Comparison of ENCODE assay signal across 7 cellular contexts in genomic region chr16:58371841-58372240, GRCh38.
"Had no signal": no experiment of that assay in that cellular context is flagged by ENCODE, and none has a peak within 500 bp of the region (broad histone marks: within the 10 kb centered on the region; RNA-seq: fewer than 3 reads in every experiment).

No MANE protein-coding gene starts in this region.

- H3K36me3 ChIP-seq: HAP-1 had no signal

- H3K4me3 ChIP-seq: GM23338, HAP-1 had no signal

- ATAC-seq: GM23338, HCT116 had no signal

- DNase-seq: H7, Kasumi-1, KBM-7 had no signal

- H2AFZ ChIP-seq: GM23338 had no signal

- H3K9ac ChIP-seq: KMS-11 had no signal

- H3K4me2 ChIP-seq: GM23338, KMS-11 had no signal

- H3K4me1 ChIP-seq: HAP-1 had no signal

- H3K27ac ChIP-seq: KMS-11 had no signal
